In genomic region chr19:50384685-50385535, GRCh38 we compare ENCODE assay signal across 8 cellular contexts. TPM values are rescaled to one million over a fixed set of nuclear protein-coding genes. Genes with fewer than 3 reads are reported as not detected.
DNase-seq lines count a peak whose midpoint lies in the region; ATAC-seq, FAIRE-seq and TF ChIP-seq lines count a peak whose summit lies in the region.

No MANE protein-coding gene starts in this region.

- no peak for TF ChIP-seq EP300 in stomach (IDR thresholded peaks at IDR 0.05)

- peak overlapping the region; percentile 64 for H3K27ac ChIP-seq in CD4-positive, alpha-beta memory T cell (ENCODE audit: low read depth, low read length)
- H3K27ac ChIP-seq in HL-60 (replicated peaks): peak overlapping the region; percentile 94
- peak overlapping the region; percentile 77 to 91 (median 84) for H3K27ac ChIP-seq in stomach

- H3K27ac Mint-ChIP-seq in CD4-positive, alpha-beta memory T cell: peak overlapping the region; percentile 66 to 98 (median 93)
- peak overlapping the region; percentile 88 for H3K27ac Mint-ChIP-seq in activated T-helper 17 cell treated with anti-CD3 and anti-CD28 coated beads, Interleukin-2, amount 50 U/mL, for 72 hours
- H3K27ac Mint-ChIP-seq in immature natural killer cell: peak overlapping the region; percentile 68 to 96 (median 92)

- 14 to 16% (median 15%) methylated on average over 26 of the region's 26 CpGs for WGBS in stomach, 5 donors

- POLR2A ChIA-PET in CD4-positive, alpha-beta memory T cell (lab: Charles Lee; ENCODE audit: partially characterized antibody): interaction anchor here (0.9 to 4.1 kb wide), 8 partner anchors 9 to 126 kb away, joined by 3 to 28 read pairs (median 9); partner anchors contain the start of genes JOSD2 and NR1H2

- CTCF ChIA-PET in CD4-positive, alpha-beta memory T cell (lab: Charles Lee; ENCODE audit: partially characterized antibody): no interaction called here

- H3K4me1 Mint-ChIP-seq in CD4-positive, alpha-beta memory T cell: peaks cover 19 to 35% (median 29%) of the 10 kb centered on the region in 4 donors
- peaks cover 26% of the 10 kb centered on the region for H3K4me1 Mint-ChIP-seq in activated T-helper 17 cell treated with anti-CD3 and anti-CD28 coated beads, Interleukin-2, amount 50 U/mL, for 72 hours
- H3K4me1 Mint-ChIP-seq in immature natural killer cell: peaks cover 30% of the 10 kb centered on the region in 2 donors

- no peak for DNase-seq in CD4-positive, alpha-beta memory T cell
- DNase-seq in HL-60 (ENCODE audit: low read depth in 1 of 2, low spot score in 1 of 2) (peak; percentile 54 to 63), immature natural killer cell (no peak), stomach (no peak), D721Med (ENCODE audit: insufficient read length, low spot score) (no peak)

- H3K27me3 Mint-ChIP-seq in CD4-positive, alpha-beta memory T cell: no peaks in the 10 kb centered on the region
- no peaks in the 10 kb centered on the region for H3K27me3 Mint-ChIP-seq in activated T-helper 17 cell treated with anti-CD3 and anti-CD28 coated beads, Interleukin-2, amount 50 U/mL, for 72 hours
- peaks cover 15 to 19% (median 19%) of the 10 kb centered on the region in 3 donors for H3K27me3 Mint-ChIP-seq in immature natural killer cell (ENCODE audit: low read depth in 3 of 3)

- ATAC-seq in activated T-helper 17 cell treated with anti-CD3 and anti-CD28 coated beads, Interleukin-2, amount 50 U/mL, for 72 hours (replicated peaks): no peak
- no peak for ATAC-seq in HG02588 (IDR thresholded peaks at IDR 0.05; ENCODE audit: unreplicated experiment)
- no peak for ATAC-seq in GM18858 (IDR thresholded peaks at IDR 0.05; ENCODE audit: unreplicated experiment)

- H3K4me1 ChIP-seq in CD4-positive, alpha-beta memory T cell (ENCODE audit: insufficient read depth, low read length): peaks cover 16% of the 10 kb centered on the region
- H3K4me1 ChIP-seq in stomach: peaks cover 7 to 35% (median 23%) of the 10 kb centered on the region in 4 donors

- TF ChIP-seq POLR2A in stomach (IDR thresholded peaks at IDR 0.05): no peak

- no peak for TF ChIP-seq CTCF in HL-60 (IDR thresholded peaks at IDR 0.05; ENCODE audit: insufficient read depth, low read length)
- no peak for TF ChIP-seq CTCF in stomach (IDR thresholded peaks at IDR 0.05)
- no peak for TF ChIP-seq CTCF in D721Med (IDR thresholded peaks at IDR 0.05; ENCODE audit: insufficient read depth, missing control alignments)

- H3K36me3 Mint-ChIP-seq in CD4-positive, alpha-beta memory T cell: peaks cover 14 to 43% of the 10 kb centered on the region in 2 donors
- peaks cover 84% of the 10 kb centered on the region for H3K36me3 Mint-ChIP-seq in activated T-helper 17 cell treated with anti-CD3 and anti-CD28 coated beads, Interleukin-2, amount 50 U/mL, for 72 hours (ENCODE audit: low read depth)
- peaks cover 8 to 16% (median 10%) of the 10 kb centered on the region in 3 donors for H3K36me3 Mint-ChIP-seq in immature natural killer cell

- no peaks in the 10 kb centered on the region for H3K9me3 ChIP-seq in CD4-positive, alpha-beta memory T cell (ENCODE audit: control insufficient read depth in 1 of 2, low read length in 2 of 2)
- no peaks in the 10 kb centered on the region for H3K9me3 ChIP-seq in stomach

- FAIRE-seq in D721Med (lab: Jason Lieb, UNC): no peak

- intact Hi-C loops in CD4-positive, alpha-beta memory T cell (cut with micrococcal nuclease): loop anchor here (1.0 to 5.0 kb wide), 6 partner anchors 9 to 126 kb away; partner anchors contain the start of genes JOSD2 and NR1H2
- intact Hi-C loops in stomach (cut with DNase I; ENCODE audit: low total_unique reads): no loop called here

- peak overlapping the region; percentile 38 to 80 for H3K4me3 ChIP-seq in CD4-positive, alpha-beta memory T cell (ENCODE audit: low read length in 2 of 2)
- H3K4me3 ChIP-seq in HL-60 (replicated peaks; ENCODE audit: insufficient read depth, low read length) (peak overlapping the region; percentile 81), stomach (peak overlapping the region; percentile 70 to 83 (median 78))

- peak overlapping the region; percentile 91 to 97 (median 94) for H3K4me3 Mint-ChIP-seq in CD4-positive, alpha-beta memory T cell
- peak overlapping the region; percentile 96 for H3K4me3 Mint-ChIP-seq in activated T-helper 17 cell treated with anti-CD3 and anti-CD28 coated beads, Interleukin-2, amount 50 U/mL, for 72 hours
- peak overlapping the region; percentile 90 to 99 (median 91) for H3K4me3 Mint-ChIP-seq in immature natural killer cell

- H3K27me3 ChIP-seq in CD4-positive, alpha-beta memory T cell (ENCODE audit: insufficient read depth, low read length): no peaks in the 10 kb centered on the region
- H3K27me3 ChIP-seq in HL-60 (ENCODE audit: insufficient read depth, poor library complexity, severe bottlenecking): no peaks in the 10 kb centered on the region
- no peaks in the 10 kb centered on the region for H3K27me3 ChIP-seq in stomach

- H3K36me3 ChIP-seq in CD4-positive, alpha-beta memory T cell (ENCODE audit: insufficient read depth, low read length): peaks cover 20% of the 10 kb centered on the region
- peaks cover 22 to 45% (median 39%) of the 10 kb centered on the region in 4 donors for H3K36me3 ChIP-seq in stomach

- H3K9me3 Mint-ChIP-seq in CD4-positive, alpha-beta memory T cell: peaks cover 0 to 8% (median 0%) of the 10 kb centered on the region in 8 donors
- no peaks in the 10 kb centered on the region for H3K9me3 Mint-ChIP-seq in activated T-helper 17 cell treated with anti-CD3 and anti-CD28 coated beads, Interleukin-2, amount 50 U/mL, for 72 hours
- H3K9me3 Mint-ChIP-seq in immature natural killer cell: no peaks in the 10 kb centered on the region

RNA-seq across cellular contexts. Expression of gene POLD1, which starts 0.8 kb away (rescaled TPM):
- total RNA-seq in CD4-positive, alpha-beta memory T cell: 10 to 100 TPM; 40.4 to 41.1 TPM
- 10 to 100 TPM; 29.3 to 30.7 TPM for polyA plus RNA-seq in CD4-positive, alpha-beta memory T cell
- 100 to 1,000 TPM; 146 to 202 TPM for total RNA-seq in activated T-helper 17 cell treated with anti-CD3 and anti-CD28 coated beads, Interleukin-2, amount 50 U/mL, for 72 hours
- polyA plus RNA-seq in immature natural killer cell (10 to 100 TPM; 14.5 to 24.8 (median 22.8) TPM), stomach (10 to 100 TPM; 29.3 to 45.3 (median 35.2) TPM)
- 10 to 100 TPM; 11.4 to 98.0 (median 17.9) TPM for total RNA-seq in stomach

RNA-seq across cellular contexts. Expression of gene NR1H2, which starts 8.7 kb away (rescaled TPM):
- total RNA-seq in CD4-positive, alpha-beta memory T cell: 100 to 1,000 TPM; 103 to 109 TPM
- 10 to 100 TPM; 86.9 to 88.0 TPM for polyA plus RNA-seq in CD4-positive, alpha-beta memory T cell
- 10 to 100 TPM; 58.3 to 81.3 TPM for total RNA-seq in activated T-helper 17 cell treated with anti-CD3 and anti-CD28 coated beads, Interleukin-2, amount 50 U/mL, for 72 hours
- polyA plus RNA-seq in immature natural killer cell (10 to 100 TPM; 65.0 to 84.9 (median 68.8) TPM), stomach (10 to 100 TPM; 55.2 to 70.4 (median 60.5) TPM)
- total RNA-seq in stomach: 100 to 1,000 TPM in 3 of 5 donors, 10 to 100 TPM in 2; 47.4 to 241 (median 110) TPM

RNA-seq across cellular contexts. Expression of gene NAPSA, which starts 19.5 kb away (rescaled TPM):
- 1 to 10 TPM; 4.8 to 6.6 TPM for total RNA-seq in CD4-positive, alpha-beta memory T cell
- polyA plus RNA-seq in CD4-positive, alpha-beta memory T cell: under 1 TPM; 0.57 to 0.61 TPM
- 10 to 100 TPM; 54.6 to 86.0 TPM for total RNA-seq in activated T-helper 17 cell treated with anti-CD3 and anti-CD28 coated beads, Interleukin-2, amount 50 U/mL, for 72 hours
- 1 to 10 TPM in 1 of 3 donors, under 1 TPM in 1, not detected in 1; 0.50 to 2.2 TPM for polyA plus RNA-seq in immature natural killer cell
- 10 to 100 TPM in 1 of 5 donors, 1 to 10 TPM in 1, under 1 TPM in 1, not detected in 2; 0.18 to 87.5 (median 1.2) TPM for total RNA-seq in stomach
- 1 to 10 TPM in 2 of 3 donors, under 1 TPM in 1; 0.50 to 2.8 (median 2.6) TPM for polyA plus RNA-seq in stomach

RNA-seq across cellular contexts. Expression of gene SPIB, which starts 33.8 kb away (rescaled TPM):
- total RNA-seq in CD4-positive, alpha-beta memory T cell: not detected
- polyA plus RNA-seq in CD4-positive, alpha-beta memory T cell: 1 to 10 TPM in 1 of 2 donors, not detected in 1; 1.9 TPM
- total RNA-seq in activated T-helper 17 cell treated with anti-CD3 and anti-CD28 coated beads, Interleukin-2, amount 50 U/mL, for 72 hours: 1 to 10 TPM; 1.9 to 2.4 TPM
- 1 to 10 TPM in 2 of 3 donors, under 1 TPM in 1; 0.38 to 1.6 (median 1.5) TPM for polyA plus RNA-seq in immature natural killer cell
- total RNA-seq in stomach: 10 to 100 TPM in 1 of 5 donors, under 1 TPM in 2, not detected in 2; 0.55 to 53.3 (median 0.58) TPM
- polyA plus RNA-seq in stomach: 1 to 10 TPM in 1 of 3 donors, under 1 TPM in 2; 0.19 to 1.9 (median 0.31) TPM

RNA-seq across cellular contexts. Expression of gene MYBPC2, which starts 47.8 kb away (rescaled TPM):
- not detected for total RNA-seq in CD4-positive, alpha-beta memory T cell
- under 1 TPM in 1 of 2 donors, not detected in 1; 0.10 TPM for polyA plus RNA-seq in CD4-positive, alpha-beta memory T cell
- 1 to 10 TPM in 1 of 2 donors, under 1 TPM in 1; 0.28 to 4.6 TPM for total RNA-seq in activated T-helper 17 cell treated with anti-CD3 and anti-CD28 coated beads, Interleukin-2, amount 50 U/mL, for 72 hours
- polyA plus RNA-seq in immature natural killer cell (not detected), stomach (under 1 TPM in 2 of 3 donors, not detected in 1; 0.10 to 0.31 TPM)
- not detected for total RNA-seq in stomach

Comparison
In these comparisons a context has a peak if more than half of its experiments do, and no peak if none do; other contexts are left out.
1. DNase-seq: peak in HL-60 (2 of 2); none in CD4-positive, alpha-beta memory T cell (0 of 5), immature natural killer cell (0 of 3), stomach (single experiment) and D721Med (single experiment).
2. Peak in every context shown above with its lines, with median percentiles within 50 percentile points of each other: H3K27ac ChIP-seq, H3K4me3 ChIP-seq, H3K27ac Mint-ChIP-seq and H3K4me3 Mint-ChIP-seq.